Comparison of ENCODE assay signal across 24 cellular contexts in genomic region chr3:193774916-193775285, GRCh38.
"Had no signal": no experiment of that assay in that cellular context is flagged by ENCODE, and none has a peak within 500 bp of the region (broad histone marks: within the 10 kb centered on the region; RNA-seq: fewer than 3 reads in every experiment).

No MANE protein-coding gene starts in this region.

- H3K4me3 Mint-ChIP-seq: activated CD4-positive, alpha-beta memory T cell treated with anti-CD3 and anti-CD28 coated beads for 36 hours; activated CD4-positive, alpha-beta T cell treated with anti-CD3 and anti-CD28 coated beads, Interleukin-2, amount 10 ng/mL, durations not matched to agents 24 days and 14 days; activated naive CD4-positive, alpha-beta T cell treated with anti-CD3 and anti-CD28 coated beads, Interleukin-2, amount 50 U/mL, for 24 hours; activated naive CD8-positive, alpha-beta T cell treated with anti-CD3 and anti-CD28 coated beads, Interleukin-2, amount 50 U/mL, for 24 hours; activated T-cell treated with anti-CD3 and anti-CD28 coated beads, Interleukin-2, amount 50 U/mL, for 4 hours; dendritic cell treated with granulocyte-macrophage colony-stimulating factor and Interleukin-4, amounts not matched to agents 40 ng/mL and 50 ng/mL, for 4 days; mesothelial cell of epicardium; naive thymus-derived CD4-positive, alpha-beta T cell; T-helper 1 cell treated with Interleukin-12 subunit alpha and Interleukin-12 subunit beta and Interleukin-4 antibody, amounts not matched to agents 30 μg/mL and 1 μg/mL, for 36 hours had no signal

- H3K36me3 ChIP-seq: esophagus squamous epithelium, pancreas, suprapubic skin, tibial artery had no signal

- H3K27ac Mint-ChIP-seq: activated CD4-positive, alpha-beta memory T cell treated with anti-CD3 and anti-CD28 coated beads for 36 hours; activated CD4-positive, alpha-beta T cell treated with anti-CD3 and anti-CD28 coated beads, Interleukin-2, amount 10 ng/mL, durations not matched to agents 24 days and 14 days; activated naive CD4-positive, alpha-beta T cell treated with anti-CD3 and anti-CD28 coated beads, Interleukin-2, amount 50 U/mL, for 24 hours; activated naive CD8-positive, alpha-beta T cell treated with anti-CD3 and anti-CD28 coated beads, Interleukin-2, amount 50 U/mL, for 24 hours; activated T-helper 2 cell treated with anti-CD3 and anti-CD28 coated beads, Interferon-gamma antibody, Interleukin-2, Interleukin-4, amounts not matched to agents 10 μg/mL and 5 μg/mL and 100 μg/mL, durations not matched to agents 14 hours and 24 hours and 36 hours; dendritic cell treated with granulocyte-macrophage colony-stimulating factor and Interleukin-4, amounts not matched to agents 40 ng/mL and 50 ng/mL, for 4 days; mesothelial cell of epicardium; naive thymus-derived CD4-positive, alpha-beta T cell; T-helper 1 cell treated with Interleukin-12 subunit alpha and Interleukin-12 subunit beta and Interleukin-4 antibody, amounts not matched to agents 30 μg/mL and 1 μg/mL, for 36 hours had no signal

- H3K36me3 Mint-ChIP-seq: activated CD4-positive, alpha-beta memory T cell treated with anti-CD3 and anti-CD28 coated beads for 36 hours; activated naive CD4-positive, alpha-beta T cell treated with anti-CD3 and anti-CD28 coated beads, Interleukin-2, amount 50 U/mL, for 24 hours; mesothelial cell of epicardium; naive thymus-derived CD4-positive, alpha-beta T cell had no signal

- H3K27ac ChIP-seq: esophagus squamous epithelium, pancreas, psoas muscle, suprapubic skin, tibial artery, VCaP had no signal

- H3K9me3 ChIP-seq: esophagus squamous epithelium, pancreas, psoas muscle, suprapubic skin, tibial artery had no signal

- ATAC-seq: activated CD4-positive, CD25-positive, alpha-beta regulatory T cell treated with anti-CD3 and anti-CD28 coated beads, Interleukin-2, amount 50 U/mL, for 24 hours; activated naive CD8-positive, alpha-beta T cell treated with anti-CD3 and anti-CD28 coated beads, Interleukin-2, amount 50 U/mL, for 24 hours; activated T-cell treated with anti-CD3 and anti-CD28 coated beads, Interleukin-2, amount 50 U/mL, for 4 hours; left colon; naive thymus-derived CD4-positive, alpha-beta T cell; psoas muscle had no signal

- H3K4me1 ChIP-seq: pancreas, psoas muscle, suprapubic skin, tibial artery had no signal

- DNase-seq: activated CD4-positive, alpha-beta memory T cell treated with anti-CD3 and anti-CD28 coated beads for 36 hours; activated CD4-positive, alpha-beta T cell treated with anti-CD3 and anti-CD28 coated beads, Interleukin-2, amount 10 ng/mL, durations not matched to agents 24 days and 14 days; activated naive CD8-positive, alpha-beta T cell treated with anti-CD3 and anti-CD28 coated beads, Interleukin-2, amount 50 U/mL, for 24 hours; activated T-cell treated with anti-CD3 and anti-CD28 coated beads, Interleukin-2, amount 50 U/mL, for 4 hours; amygdala; central memory CD4-positive, alpha-beta T cell; effector CD4-positive, alpha-beta T cell; esophagus squamous epithelium; foreskin melanocyte; left colon; naive thymus-derived CD4-positive, alpha-beta T cell; pancreas; psoas muscle; stimulated activated naive CD4-positive, alpha-beta T cell; T-helper 9 cell had no signal

- H3K9me3 Mint-ChIP-seq: activated CD4-positive, alpha-beta memory T cell treated with anti-CD3 and anti-CD28 coated beads for 36 hours; activated CD4-positive, alpha-beta T cell treated with anti-CD3 and anti-CD28 coated beads, Interleukin-2, amount 10 ng/mL, durations not matched to agents 24 days and 14 days; activated naive CD4-positive, alpha-beta T cell treated with anti-CD3 and anti-CD28 coated beads, Interleukin-2, amount 50 U/mL, for 24 hours; activated naive CD8-positive, alpha-beta T cell treated with anti-CD3 and anti-CD28 coated beads, Interleukin-2, amount 50 U/mL, for 24 hours; activated T-cell treated with anti-CD3 and anti-CD28 coated beads, Interleukin-2, amount 50 U/mL, for 4 hours; activated T-helper 2 cell treated with anti-CD3 and anti-CD28 coated beads, Interferon-gamma antibody, Interleukin-2, Interleukin-4, amounts not matched to agents 10 μg/mL and 5 μg/mL and 100 μg/mL, durations not matched to agents 14 hours and 24 hours and 36 hours; dendritic cell treated with granulocyte-macrophage colony-stimulating factor and Interleukin-4, amounts not matched to agents 40 ng/mL and 50 ng/mL, for 4 days; mesothelial cell of epicardium; naive thymus-derived CD4-positive, alpha-beta T cell; T-helper 1 cell treated with Interleukin-12 subunit alpha and Interleukin-12 subunit beta and Interleukin-4 antibody, amounts not matched to agents 30 μg/mL and 1 μg/mL, for 36 hours had no signal

- H3K27me3 ChIP-seq: pancreas had no signal

- H3K4me3 ChIP-seq: esophagus squamous epithelium, pancreas, psoas muscle, suprapubic skin, tibial artery had no signal
